8 cellular contexts compared by ENCODE assay signal in genomic region chr3:16511561-16512434, GRCh38. TPM values are rescaled to one million over a fixed set of nuclear protein-coding genes. Genes with fewer than 3 reads are reported as not detected.
A peak's percentile ranks its signal among the peaks of the same experiment; 100 is the strongest.
DNase-seq lines count a peak whose midpoint lies in the region; ATAC-seq and TF ChIP-seq lines count a peak whose summit lies in the region.

No MANE protein-coding gene starts in this region.

- H3K4me2 ChIP-seq in GM23338 = peak overlapping the region; percentile 97
- peak overlapping the region; percentile 19 for H3K4me2 ChIP-seq in parathyroid adenoma (ENCODE audit: low read length)

- H3K27ac Mint-ChIP-seq in GM23338 = no peak overlapping the region

- TF ChIP-seq CTCF in GM12864 (IDR thresholded peaks at IDR 0.05; ENCODE audit: low read depth, low read length, missing control alignments) (no peak), GM23338 (conservative IDR thresholded peaks at IDR 0.05; ENCODE audit: low read depth in 2 of 2) (peak in 1 of 2 experiments; percentile 37; a peak in 1 of 4 replicates), fibroblast of mammary gland (conservative IDR thresholded peaks at IDR 0.05; ENCODE audit: control insufficient read depth, insufficient read depth, low read depth, low read length) (no peak), parathyroid adenoma (IDR thresholded peaks at IDR 0.05) (no peak), upper lobe of left lung (IDR thresholded peaks at IDR 0.05) (no peak)

- H2AFZ ChIP-seq in GM23338 = peak overlapping the region; percentile 99; the same call in 1 of the 2 replicates
- H2AFZ ChIP-seq in parathyroid adenoma = no peak overlapping the region

- no peaks in the 10 kb centered on the region for H3K9me3 Mint-ChIP-seq in GM23338

- 8 to 13% methylated on average over 8 to 11 of the region's 11 CpGs for WGBS in upper lobe of left lung, 2 donors

- peak overlapping the region; percentile 96 for H3K4me3 ChIP-seq in GM12864 (ENCODE audit: low read depth, low read length)
- H3K4me3 ChIP-seq in GM23338 = peak overlapping the region; percentile 91
- H3K4me3 ChIP-seq in MG63 = peak overlapping the region; percentile 78
- peak overlapping the region; percentile 88 for H3K4me3 ChIP-seq in fibroblast of mammary gland (ENCODE audit: control insufficient read depth, low read depth, low read length)
- H3K4me3 ChIP-seq in parathyroid adenoma (ENCODE audit: low read depth, low read length) = peak overlapping the region; percentile 9
- peak overlapping the region in 3 of 4 donors; percentile 73 to 75 (median 73) for H3K4me3 ChIP-seq in upper lobe of left lung

- ATAC-seq in GM23338 (peak; percentile 21), upper lobe of left lung (ENCODE audit: low FRiP score in 2 of 2) (peak; percentile 41 to 70)

- no peaks in the 10 kb centered on the region for H3K9me3 ChIP-seq in MG63
- H3K9me3 ChIP-seq in parathyroid adenoma (ENCODE audit: control insufficient read depth, low read length) = no peaks in the 10 kb centered on the region
- no peaks in the 10 kb centered on the region for H3K9me3 ChIP-seq in upper lobe of left lung

- no peak overlapping the region for H3K27ac ChIP-seq in GM23338 (ENCODE audit: low read depth)
- H3K27ac ChIP-seq in parathyroid adenoma = peak overlapping the region; percentile 54
- H3K27ac ChIP-seq in upper lobe of left lung = peak overlapping the region; percentile 80 to 90 (median 86)

- H3K36me3 ChIP-seq in GM23338 (ENCODE audit: insufficient read depth) (no peaks in the 10 kb centered on the region), MG63 (no peaks in the 10 kb centered on the region), parathyroid adenoma (ENCODE audit: control insufficient read depth, insufficient read depth, low read length) (no peaks in the 10 kb centered on the region), upper lobe of left lung (no peaks in the 10 kb centered on the region)

- H3K36me3 Mint-ChIP-seq in GM23338 (ENCODE audit: low read depth) = no peaks in the 10 kb centered on the region

- no peaks in the 10 kb centered on the region for H4K20me1 ChIP-seq in GM23338 (replicated peaks; ENCODE audit: insufficient read depth)

- H3K9ac ChIP-seq in parathyroid adenoma = no peak overlapping the region

- peak overlapping the region; percentile 86 for H3K4me3 Mint-ChIP-seq in GM23338

- H3K27me3 ChIP-seq in GM23338 (ENCODE audit: insufficient read depth) (peaks cover 53% of the 10 kb centered on the region), MG63 (no peaks in the 10 kb centered on the region), parathyroid adenoma (ENCODE audit: control insufficient read depth, insufficient read depth, low read length) (peaks cover 5% of the 10 kb centered on the region), upper lobe of left lung (no peaks in the 10 kb centered on the region)

- peaks cover 43% of the 10 kb centered on the region for H3K4me1 Mint-ChIP-seq in GM23338

- DNase-seq in GM12864 (ENCODE audit: low read depth) (peak; percentile 94), GM23338 (ENCODE audit: low spot score) (peak; percentile 29), MG63 (peak; percentile 80), fibroblast of mammary gland (ENCODE audit: low read depth) (peak; percentile 78), upper lobe of left lung (peak in 1 of 2 donors; percentile 79), D341Med (ENCODE audit: low spot score) (no peak)
- peak; percentile 85 for DNase-seq in activated CD8-positive, alpha-beta memory T cell treated with anti-CD3 and anti-CD28 coated beads, Interleukin-2, amount 50 U/mL, for 48 hours

- peak in 2 of 4 donors; percentile 14 to 39 for TF ChIP-seq POLR2A in upper lobe of left lung (IDR thresholded peaks at IDR 0.05)

- peaks cover 41% of the 10 kb centered on the region for H3K4me1 ChIP-seq in GM23338 (ENCODE audit: insufficient read depth)
- no peaks in the 10 kb centered on the region for H3K4me1 ChIP-seq in parathyroid adenoma
- H3K4me1 ChIP-seq in upper lobe of left lung = peaks cover 39 to 64% (median 58%) of the 10 kb centered on the region in 4 donors

- H3K79me2 ChIP-seq in GM23338 (replicated peaks; ENCODE audit: insufficient read depth) = no peaks in the 10 kb centered on the region
- H3K79me2 ChIP-seq in parathyroid adenoma = no peaks in the 10 kb centered on the region

- peaks cover 8% of the 10 kb centered on the region for H3F3A ChIP-seq in GM23338 (replicated peaks; ENCODE audit: low read depth)

- no peaks in the 10 kb centered on the region for H3K9me2 ChIP-seq in GM23338 (ENCODE audit: insufficient read depth)

- peak in 1 of 4 donors; percentile 47 for TF ChIP-seq EP300 in upper lobe of left lung (IDR thresholded peaks at IDR 0.05)

- H3K27me3 Mint-ChIP-seq in GM23338 (ENCODE audit: insufficient read depth, low read depth, poor library complexity) = peaks cover 44% of the 10 kb centered on the region

TF ChIP-seq in GM23338, 12 proteins besides CTCF, POLR2A, EP300 and RAD21:
- TF ChIP-seq EZH2phosphoT487 (IDR thresholded peaks at IDR 0.05; ENCODE audit: unreplicated experiment) = no peak
- TF ChIP-seq STAT1 (IDR thresholded peaks at IDR 0.05; ENCODE audit: unreplicated experiment) = no peak
- no peak for TF ChIP-seq NANOG (IDR thresholded peaks at IDR 0.05; ENCODE audit: borderline replicate concordance)
- no peak for TF ChIP-seq ZNF331 (CRISPR knock-in tag; IDR thresholded peaks at IDR 0.05; ENCODE audit: low read depth)

RNA-seq across cellular contexts. Expression of gene RFTN1, which starts 1.7 kb away (rescaled TPM):
- total RNA-seq in GM23338 (2014; rRNA removed; shearing (Covaris generic)) = 6.8 and 7.2 TPM in 2 replicates
- 3.3 and 4.6 TPM in 2 replicates for polyA plus RNA-seq in GM23338 (2016; fragmentation: Nextera tagmentation; extraction: Ambion mirVana)
- 42.1 and 44.1 TPM in 2 replicates for total RNA-seq in MG63 (2014; rRNA removed; shearing (Covaris generic); ENCODE audit: low replicate concordance)
- total RNA-seq in upper lobe of left lung = 100 to 1,000 TPM in 2 of 6 donors, 10 to 100 TPM in 4; 62.1 to 121 (median 76.1) TPM

Comparison
In these comparisons a context has a peak if more than half of its experiments do, and no peak if none do; other contexts are left out.
1. H3K4me3 ChIP-seq: peak in every context shown above with its lines; median percentile 96 in GM12864; 91 in GM23338; 88 in fibroblast of mammary gland; 78 in MG63; 73 in upper lobe of left lung; 9 in parathyroid adenoma.